8 cellular contexts compared by ENCODE assay signal in genomic region chr1:156838972-156839371, GRCh38. TPM values are rescaled to one million over a fixed set of nuclear protein-coding genes. Genes with fewer than 3 reads are reported as not detected.
DNase-seq lines count a peak whose midpoint lies in the region; ATAC-seq and TF ChIP-seq lines count a peak whose summit lies in the region.

No MANE protein-coding gene starts in this region.

- H3K27ac Mint-ChIP-seq in T-helper 17 cell = peak overlapping the region; percentile 94

- H3K27me3 ChIP-seq in BE2C = no peaks in the 10 kb centered on the region
- peaks cover 18% of the 10 kb centered on the region; the same call in 1 of the 2 replicates for H3K27me3 ChIP-seq in GM23248 (replicated peaks; ENCODE audit: insufficient read depth)

- peaks cover 47% of the 10 kb centered on the region for H3K27me3 Mint-ChIP-seq in T-helper 17 cell

- H3K9me3 ChIP-seq in BE2C (no peaks in the 10 kb centered on the region), GM23248 (ENCODE audit: low read depth) (no peaks in the 10 kb centered on the region), T-helper 17 cell (ENCODE audit: control insufficient read depth, low read length, poor library complexity, severe bottlenecking) (no peaks in the 10 kb centered on the region)

- TF ChIP-seq CTCF in BE2C (IDR thresholded peaks at IDR 0.05; ENCODE audit: low read depth, low read length) = peak; percentile 98
- peak; percentile 92 for TF ChIP-seq CTCF in choroid plexus epithelial cell (conservative IDR thresholded peaks at IDR 0.05; ENCODE audit: low read depth, low read length)

- peaks cover 21% of the 10 kb centered on the region for H3K4me1 Mint-ChIP-seq in T-helper 17 cell

- in situ Hi-C loops in GM23248 (cut with MboI) = no loop called here

- H3K4me3 ChIP-seq in BE2C (ENCODE audit: low read depth, low read length) (no peak overlapping the region), GM23248 (no peak overlapping the region), choroid plexus epithelial cell (ENCODE audit: low read depth, low read length) (no peak overlapping the region)

- H3K36me3 ChIP-seq in BE2C (no peaks in the 10 kb centered on the region), GM23248 (ENCODE audit: low read depth) (no peaks in the 10 kb centered on the region)

- no peaks in the 10 kb centered on the region for H3F3A ChIP-seq in GM23248 (ENCODE audit: insufficient read depth)

- H3K79me2 ChIP-seq in GM23248 (ENCODE audit: insufficient read depth) = no peaks in the 10 kb centered on the region

- H3K4me2 ChIP-seq in GM23248 (ENCODE audit: unreplicated experiment) = no peak overlapping the region

- WGBS in GM23248 (ENCODE audit: low coverage in 1 of 2, low lambda C conversion rate in 2 of 2, missing lambda C conversion rate in 2 of 2), 2 experiments = 18 to 19% methylated on average over 7 of the region's 7 CpGs

- H3K36me3 Mint-ChIP-seq in T-helper 17 cell (ENCODE audit: low read depth) = peaks cover 13% of the 10 kb centered on the region

- H3K4me1 ChIP-seq in BE2C (peaks cover 10% of the 10 kb centered on the region), GM23248 (ENCODE audit: insufficient read depth) (no peaks in the 10 kb centered on the region)

- H3K27ac ChIP-seq in GM23248 = no peak overlapping the region

- H3K4me3 Mint-ChIP-seq in T-helper 17 cell = no peak overlapping the region

- peak; percentile 67 for ATAC-seq in T-helper 17 cell
- ATAC-seq in HG02623 (IDR thresholded peaks at IDR 0.05; ENCODE audit: unreplicated experiment) = no peak

- no peaks in the 10 kb centered on the region for H4K20me1 ChIP-seq in GM23248 (ENCODE audit: insufficient read depth)

- peak; percentile 55 for DNase-seq in BE2C
- peak; percentile 34 for DNase-seq in GM23248
- DNase-seq in T-helper 17 cell = peak in 1 of 3 donors; percentile 25
- DNase-seq in choroid plexus epithelial cell (ENCODE audit: low read depth) = peak; percentile 36
- DNase-seq in myocyte (ENCODE audit: low read depth) = peak; percentile 51
- no peak for DNase-seq in mesenteric fat pad (ENCODE audit: low spot score)
- DNase-seq in NCI-H128 (lab: John Stamatoyannopoulos, UW; ENCODE audit: unreplicated experiment) = no peak

- H3K9ac ChIP-seq in GM23248 = no peak overlapping the region

- H3K9me2 ChIP-seq in GM23248 (ENCODE audit: insufficient read depth) = no peaks in the 10 kb centered on the region

- no peak overlapping the region for H2AFZ ChIP-seq in GM23248

RNA-seq across cellular contexts. Expression of gene INSRR, which starts 19.9 kb away (rescaled TPM):
- polyA plus RNA-seq in BE2C (2012; ENCODE audit: insufficient read depth, insufficient read length, low read depth) = 1.6 TPM
- total RNA-seq in GM23248 (2014; rRNA removed; shearing (Covaris generic)) = not detected in 2 replicates
- polyA plus RNA-seq in GM23248 (2016; fragmentation: Nextera tagmentation; extraction: Ambion mirVana) = 0.09 TPM in 1 of 2 replicates, not detected in the other
- total RNA-seq in T-helper 17 cell (not detected), myocyte (0.05 TPM in 1 of 2 replicates, not detected in the other), mesenteric fat pad (0.10 TPM)
- not detected for polyA plus RNA-seq in myocyte (2012)

RNA-seq across cellular contexts. Expression of gene NTRK1, which starts 21.7 kb away (rescaled TPM):
- 67.7 TPM for polyA plus RNA-seq in BE2C (2012; ENCODE audit: insufficient read depth, insufficient read length, low read depth)
- 0.11 TPM in 1 of 2 replicates, not detected in the other for total RNA-seq in GM23248 (2014; rRNA removed; shearing (Covaris generic))
- polyA plus RNA-seq in GM23248 (2016; fragmentation: Nextera tagmentation; extraction: Ambion mirVana) = 0.08 and 0.09 TPM in 2 replicates
- total RNA-seq in T-helper 17 cell = under 1 TPM; 0.34 to 0.67 TPM
- 0.10 and 2.5 TPM in 2 replicates for total RNA-seq in myocyte
- polyA plus RNA-seq in myocyte (2012) = 0.48 TPM
- total RNA-seq in mesenteric fat pad = 1.8 TPM

RNA-seq across cellular contexts. Expression of gene SH2D2A, which starts 22.3 kb away (rescaled TPM):
- not detected for polyA plus RNA-seq in BE2C (2012; ENCODE audit: insufficient read depth, insufficient read length, low read depth)
- not detected in 2 replicates for total RNA-seq in GM23248 (2014; rRNA removed; shearing (Covaris generic))
- polyA plus RNA-seq in GM23248 (2016; fragmentation: Nextera tagmentation; extraction: Ambion mirVana) = 0.43 and 0.96 TPM in 2 replicates
- total RNA-seq in T-helper 17 cell = 100 to 1,000 TPM; 129 to 137 TPM
- not detected in 2 replicates for total RNA-seq in myocyte
- not detected for polyA plus RNA-seq in myocyte (2012)
- total RNA-seq in mesenteric fat pad = 4.7 TPM

RNA-seq across cellular contexts. Expression of gene PEAR1, which starts 54.5 kb away (rescaled TPM):
- polyA plus RNA-seq in BE2C (2012; ENCODE audit: insufficient read depth, insufficient read length, low read depth) = 27.0 TPM
- total RNA-seq in GM23248 (2014; rRNA removed; shearing (Covaris generic)) = 1.0 and 2.2 TPM in 2 replicates
- 0.71 and 1.2 TPM in 2 replicates for polyA plus RNA-seq in GM23248 (2016; fragmentation: Nextera tagmentation; extraction: Ambion mirVana)
- total RNA-seq in T-helper 17 cell = 10 to 100 TPM in 1 of 2 donors, under 1 TPM in 1; 0.42 to 17.7 TPM
- 0.05 TPM in 1 of 2 replicates, not detected in the other for total RNA-seq in myocyte
- polyA plus RNA-seq in myocyte (2012) = 0.14 TPM
- 17.7 TPM for total RNA-seq in mesenteric fat pad

Comparison
In these comparisons a context has a peak if more than half of its experiments do, and no peak if none do; other contexts are left out.
1. DNase-seq: peak in BE2C (single experiment), GM23248 (single experiment), choroid plexus epithelial cell (single experiment) and myocyte (single experiment); none in mesenteric fat pad (single experiment) and NCI-H128 (single experiment).
2. RNA of gene SH2D2A, which starts 22.3 kb away (total RNA-seq): 129 to 137 TPM in T-helper 17 cell; 4.7 TPM in mesenteric fat pad (single experiment), not detected in GM23248 and not detected in myocyte; every median in the first group is over 10 times any median in the second.